21 cellular contexts compared by ENCODE assay signal in the genomic region with DNA sequence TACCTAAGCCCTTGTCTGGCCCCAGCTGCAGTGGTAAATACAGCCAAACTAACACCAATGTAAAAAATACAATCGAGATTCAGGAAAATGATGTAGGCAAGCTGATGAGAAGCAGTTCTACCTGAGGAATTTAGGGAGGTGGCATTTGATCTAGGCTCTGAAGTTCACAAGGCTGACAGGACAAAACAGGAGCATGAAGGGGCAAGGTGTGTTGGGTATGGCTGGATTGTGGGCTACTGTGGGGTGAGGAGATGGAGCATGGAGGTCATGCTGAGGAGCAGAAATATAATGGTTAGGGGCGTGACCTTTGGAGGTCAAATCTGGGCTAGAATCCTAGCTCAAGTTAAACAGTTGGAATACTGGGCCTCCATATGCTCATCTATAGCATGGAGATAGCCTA. TPM values are rescaled to one million over a fixed set of nuclear protein-coding genes. Genes with fewer than 3 reads are reported as not detected.
DNase-seq lines count a peak whose midpoint lies in the region; ATAC-seq and TF ChIP-seq lines count a peak whose summit lies in the region.
"Had no signal": no experiment of that assay in that cellular context is flagged by ENCODE, and none has a peak within 500 bp of the region (broad histone marks: within the 10 kb centered on the region; RNA-seq: fewer than 3 reads in every experiment).

No MANE protein-coding gene starts in this region.

- no peak overlapping the region for H3K4me3 Mint-ChIP-seq in activated CD4-positive, alpha-beta T cell treated with anti-CD3 and anti-CD28 coated beads for 36 hours
- no peak overlapping the region for H3K4me3 Mint-ChIP-seq in CD8-positive, alpha-beta T cell
- H3K4me3 Mint-ChIP-seq: CD14-positive monocyte, IgD-negative memory B cell had no signal

- no peak for TF ChIP-seq CTCF in CD8-positive, alpha-beta T cell (IDR thresholded peaks at IDR 0.05)
- no peak for TF ChIP-seq CTCF in Panc1 (IDR thresholded peaks at IDR 0.05)

- H3K36me3 Mint-ChIP-seq in activated CD4-positive, alpha-beta T cell treated with anti-CD3 and anti-CD28 coated beads for 36 hours (ENCODE audit: low read depth), result peaks cover 19% of the 10 kb centered on the region
- peaks cover 34% of the 10 kb centered on the region for H3K36me3 Mint-ChIP-seq in CD8-positive, alpha-beta T cell
- H3K36me3 Mint-ChIP-seq: IgD-negative memory B cell had no signal

- no peaks in the 10 kb centered on the region for H3K9me3 Mint-ChIP-seq in activated CD4-positive, alpha-beta T cell treated with anti-CD3 and anti-CD28 coated beads for 36 hours (ENCODE audit: low read depth)
- H3K9me3 Mint-ChIP-seq in CD8-positive, alpha-beta T cell, result no peaks in the 10 kb centered on the region
- H3K9me3 Mint-ChIP-seq: CD14-positive monocyte, IgD-negative memory B cell had no signal

- H3K27ac Mint-ChIP-seq in activated CD4-positive, alpha-beta T cell treated with anti-CD3 and anti-CD28 coated beads for 36 hours, result peak overlapping the region; percentile 22
- peak overlapping the region; percentile 56 for H3K27ac Mint-ChIP-seq in CD8-positive, alpha-beta T cell
- H3K27ac Mint-ChIP-seq: IgD-negative memory B cell had no signal

- no peaks in the 10 kb centered on the region for H3K27me3 ChIP-seq in CD8-positive, alpha-beta T cell (ENCODE audit: insufficient read depth, low read length)
- H3K27me3 ChIP-seq in Panc1 (ENCODE audit: control insufficient read depth, insufficient read depth, low read length), result no peaks in the 10 kb centered on the region
- H3K27me3 ChIP-seq: MG63, SJSA1 had no signal

- no peak for DNase-seq in activated CD4-positive, alpha-beta T cell treated with anti-CD3 and anti-CD28 coated beads for 36 hours
- DNase-seq in activated CD4-positive, alpha-beta T cell treated with anti-CD3 and anti-CD28 coated beads, Interleukin-2, amount 50 U/mL, for 48 hours, result no peak
- DNase-seq in CD8-positive, alpha-beta T cell, result no peak
- no peak for DNase-seq in Panc1 (ENCODE audit: low read depth, low spot score)
- no peak for DNase-seq in erythroblast (lab: John Stamatoyannopoulos, UW)
- DNase-seq in NOMO-1 (lab: John Stamatoyannopoulos, UW; ENCODE audit: unreplicated experiment in 2 of 2), result no peak
- DNase-seq in caudate nucleus (lab: John Stamatoyannopoulos, UW), result no peak
- DNase-seq: 8988T, COR-L47, GDM1, H7, Kasumi-1, MG63, NCI-H1048, NCI-H1436, NCI-H2029, NCI-H526 had no signal

- H3K4me3 ChIP-seq in CD8-positive, alpha-beta T cell (ENCODE audit: low read depth, low read length), result no peak overlapping the region
- no peak overlapping the region for H3K4me3 ChIP-seq in Panc1 (ENCODE audit: low read depth in 2 of 2, low read length in 2 of 2)
- H3K4me3 ChIP-seq: MG63, SJSA1 had no signal

- CTCF ChIA-PET in activated CD4-positive, alpha-beta T cell treated with anti-CD3 and anti-CD28 coated beads for 36 hours (lab: Charles Lee), result no interaction called here
- CTCF ChIA-PET in CD8-positive, alpha-beta T cell (lab: Charles Lee), result interaction anchor here (0.9 kb wide), 2 partner anchors 44 to 193 kb away, joined by 3 read pairs; no protein-coding TSS in a partner anchor
- CTCF ChIA-PET in Panc1 (lab: Charles Lee), result no interaction called here

- peaks cover 23% of the 10 kb centered on the region for H3K36me3 ChIP-seq in CD8-positive, alpha-beta T cell (ENCODE audit: insufficient read depth, low read length)
- peaks cover 26% of the 10 kb centered on the region for H3K36me3 ChIP-seq in Panc1 (ENCODE audit: control insufficient read depth, insufficient read depth, low read length)

- peaks cover 22% of the 10 kb centered on the region for H3K4me1 ChIP-seq in CD8-positive, alpha-beta T cell (ENCODE audit: insufficient read depth, low read length)
- no peaks in the 10 kb centered on the region for H3K4me1 ChIP-seq in Panc1 (ENCODE audit: control insufficient read depth, insufficient read depth, low read length)
- H3K4me1 ChIP-seq: SJSA1 had no signal

- no TSS peak for BruUV-seq in Panc1 (replicated peaks; lab: Mats Ljungman, UMichigan)

- no peaks in the 10 kb centered on the region for H3K27me3 Mint-ChIP-seq in activated CD4-positive, alpha-beta T cell treated with anti-CD3 and anti-CD28 coated beads for 36 hours
- H3K27me3 Mint-ChIP-seq in CD8-positive, alpha-beta T cell (ENCODE audit: low read depth), result no peaks in the 10 kb centered on the region
- H3K27me3 Mint-ChIP-seq: IgD-negative memory B cell had no signal

- in situ Hi-C loops in Panc1 (cut with HindIII; ENCODE audit: low pct_unique_long_range_greater_than_20kb, low sequenced_read_pairs), result no loop called here

- TF ChIP-seq POLR2A in erythroblast (IDR thresholded peaks at IDR 0.05; ENCODE audit: low read length), result peak; percentile 42

- POLR2A ChIA-PET in activated CD4-positive, alpha-beta T cell treated with anti-CD3 and anti-CD28 coated beads for 36 hours (lab: Charles Lee), result no interaction called here
- POLR2A ChIA-PET in CD8-positive, alpha-beta T cell (lab: Charles Lee), result no interaction called here
- POLR2A ChIA-PET in Panc1 (lab: Charles Lee), result no interaction called here

- intact Hi-C loops in activated CD4-positive, alpha-beta T cell treated with anti-CD3 and anti-CD28 coated beads for 36 hours (cut with DNase I, micrococcal nuclease), result no loop called here
- intact Hi-C loops in CD8-positive, alpha-beta T cell (cut with DNase I, micrococcal nuclease), result no loop called here
- intact Hi-C loops in Panc1 (cut with micrococcal nuclease; ENCODE audit: unreplicated experiment), result no loop called here

- no peak for ATAC-seq in activated CD4-positive, alpha-beta T cell treated with anti-CD3 and anti-CD28 coated beads for 36 hours
- ATAC-seq in CD8-positive, alpha-beta T cell, result no peak
- ATAC-seq in Panc1 (0 out of 2 replicates have a peak, but pooled peaks have one; percentile 11), HG03521 (IDR thresholded peaks at IDR 0.05; ENCODE audit: unreplicated experiment) (no peak)

- H3K9me3 ChIP-seq in CD8-positive, alpha-beta T cell (ENCODE audit: low read length), result no peaks in the 10 kb centered on the region
- H3K9me3 ChIP-seq in Panc1 (ENCODE audit: control insufficient read depth, insufficient read depth, low read depth, low read length), result no peaks in the 10 kb centered on the region
- H3K9me3 ChIP-seq: MG63, SJSA1 had no signal

- no peaks in the 10 kb centered on the region for H3K4me1 Mint-ChIP-seq in activated CD4-positive, alpha-beta T cell treated with anti-CD3 and anti-CD28 coated beads for 36 hours
- H3K4me1 Mint-ChIP-seq in CD8-positive, alpha-beta T cell (ENCODE audit: low read depth), result peaks cover 5% of the 10 kb centered on the region

- no peak overlapping the region for H3K27ac ChIP-seq in CD8-positive, alpha-beta T cell (ENCODE audit: low read depth, low read length)
- no peak overlapping the region for H3K27ac ChIP-seq in Panc1 (ENCODE audit: low read length)
- H3K27ac ChIP-seq in caudate nucleus (ENCODE audit: low read depth, low read length), result no peak overlapping the region
- H3K27ac ChIP-seq: SJSA1 had no signal

RNA-seq across cellular contexts. Expression of gene NDUFB4, which starts 6.5 kb away (rescaled TPM):
- 100 to 1,000 TPM; 157 to 186 TPM for total RNA-seq in activated CD4-positive, alpha-beta T cell treated with anti-CD3 and anti-CD28 coated beads for 36 hours
- total RNA-seq in CD8-positive, alpha-beta T cell, result 10 to 100 TPM; 63.2 to 71.5 TPM
- total RNA-seq in Panc1 (2021; ENCODE audit: unreplicated experiment), result 208 TPM
- polyA plus RNA-seq in Panc1 (2012; ENCODE audit: insufficient read length), result 749 TPM
